Comparison of ENCODE assay signal across 15 cellular contexts in the genomic region with DNA sequence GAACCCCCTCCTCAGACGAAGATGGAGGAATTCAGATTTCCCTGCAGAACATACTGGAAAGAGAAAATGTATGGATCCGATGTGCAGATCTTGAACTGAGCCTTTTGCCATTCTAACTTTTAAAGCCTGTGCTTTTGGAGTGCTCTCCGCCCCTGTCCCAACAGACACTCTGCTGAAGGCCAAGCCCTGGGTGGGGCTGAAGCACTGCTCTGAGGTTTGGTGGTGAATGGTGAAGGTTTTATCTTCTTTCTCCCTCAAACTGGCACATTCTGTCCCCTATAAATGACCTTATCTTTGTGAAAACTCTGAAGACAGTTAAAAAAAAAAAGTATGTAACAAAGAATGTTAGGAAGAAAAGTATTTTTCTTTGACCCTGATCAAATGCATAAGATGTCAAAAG.
"Had no signal": no experiment of that assay in that cellular context is flagged by ENCODE, and none has a peak within 500 bp of the region (broad histone marks: within the 10 kb centered on the region; RNA-seq: fewer than 3 reads in every experiment).

No MANE protein-coding gene starts in this region.

- H3K36me3 ChIP-seq: adrenal gland had no signal

- H3K27me3 ChIP-seq: adrenal gland, heart left ventricle had no signal

- DNase-seq: activated CD4-positive, alpha-beta T cell treated with anti-CD3 and anti-CD28 coated beads, Interleukin-2, amount 50 U/mL, for 1 hour; activated naive CD4-positive, alpha-beta T cell treated with anti-CD3 and anti-CD28 coated beads, Interleukin-2, amount 10 ng/mL, durations not matched to agents 7 days and 5 days; activated T-cell treated with anti-CD3 and anti-CD28 coated beads for 4 hours; adrenal gland; central memory CD4-positive, alpha-beta T cell; effector CD8-positive, alpha-beta T cell; heart left ventricle; posterior cingulate gyrus; stimulated activated CD4-positive, alpha-beta T cell treated with anti-CD3 and anti-CD28 coated beads, Interleukin-15, amount 100 ng/mL, for 24 hours; stimulated activated CD4-positive, alpha-beta T cell treated with anti-CD3 and anti-CD28 coated beads, Interleukin-4, amount 100 ng/mL, for 1 hour; stimulated activated naive CD4-positive, alpha-beta T cell had no signal

- H3K4me1 ChIP-seq: adrenal gland had no signal

- H3K4me3 ChIP-seq: adrenal gland, coronary artery, heart left ventricle had no signal

- H3K27ac ChIP-seq: adrenal gland, heart left ventricle had no signal

- H3K9me3 ChIP-seq: adrenal gland, heart left ventricle had no signal

- ATAC-seq: activated T-helper 17 cell treated with anti-CD3 and anti-CD28 coated beads, Interleukin-2, amount 50 U/mL, for 72 hours; left lobe of liver; natural killer cell treated with Interleukin-12 subunit alpha and Interleukin-12 subunit beta and Interleukin-15 and Interleukin-18, amount 100 ng/mL, for 72 hours had no signal
